Comparison of ENCODE assay signal across 15 cellular contexts in genomic region chr5:60943624-60944023, GRCh38. TPM values are rescaled to one million over a fixed set of nuclear protein-coding genes. Genes with fewer than 3 reads are reported as not detected.
DNase-seq lines count a peak whose midpoint lies in the region; ATAC-seq and TF ChIP-seq lines count a peak whose summit lies in the region.
"Had no signal": no experiment of that assay in that cellular context is flagged by ENCODE, and none has a peak within 500 bp of the region (broad histone marks: within the 10 kb centered on the region; RNA-seq: fewer than 3 reads in every experiment).

No MANE protein-coding gene starts in this region.

- H3K4me3 Mint-ChIP-seq in Calu3 (ENCODE audit: low read depth, unreplicated experiment): no peak overlapping the region
- H3K4me3 Mint-ChIP-seq in natural killer cell treated with Interleukin-12 subunit alpha and Interleukin-12 subunit beta and Interleukin-15 and Interleukin-18, amount 100 ng/mL, for 72 hours: no peak overlapping the region
- H3K4me3 Mint-ChIP-seq: activated T-helper 1 cell treated with anti-CD3 and anti-CD28 coated beads, Interleukin-12 subunit alpha, Interleukin-12 subunit beta, Interleukin-2, Interleukin-4 antibody, amounts not matched to agents 30 ng/mL and 10 ng/mL and 1 ng/mL, durations not matched to agents 14 hours and 24 hours and 36 hours had no signal

- intact Hi-C loops in Calu3 (cut with micrococcal nuclease; ENCODE audit: unreplicated experiment): no loop called here

- H3K9me3 Mint-ChIP-seq in Calu3 (ENCODE audit: low read depth, unreplicated experiment): no peaks in the 10 kb centered on the region
- H3K9me3 Mint-ChIP-seq in natural killer cell treated with Interleukin-12 subunit alpha and Interleukin-12 subunit beta and Interleukin-15 and Interleukin-18, amount 100 ng/mL, for 72 hours: no peaks in the 10 kb centered on the region
- H3K9me3 Mint-ChIP-seq: activated T-helper 1 cell treated with anti-CD3 and anti-CD28 coated beads, Interleukin-12 subunit alpha, Interleukin-12 subunit beta, Interleukin-2, Interleukin-4 antibody, amounts not matched to agents 30 ng/mL and 10 ng/mL and 1 ng/mL, durations not matched to agents 14 hours and 24 hours and 36 hours had no signal

- peaks cover 3% of the 10 kb centered on the region for H3K36me3 Mint-ChIP-seq in Calu3 (ENCODE audit: insufficient read depth, unreplicated experiment)
- H3K36me3 Mint-ChIP-seq in natural killer cell treated with Interleukin-12 subunit alpha and Interleukin-12 subunit beta and Interleukin-15 and Interleukin-18, amount 100 ng/mL, for 72 hours: no peaks in the 10 kb centered on the region

- no TSS peak for BruUV-seq in Calu3 (replicated peaks; lab: Mats Ljungman, UMichigan)

- no peak for DNase-seq in Calu3
- DNase-seq in SK-N-MC (ENCODE audit: low read depth, low spot score): no peak
- peak; percentile 13 for DNase-seq in iris pigment epithelial cell (ENCODE audit: low read depth)
- DNase-seq in natural killer cell treated with Interleukin-12 subunit alpha and Interleukin-12 subunit beta and Interleukin-15 and Interleukin-18, amount 100 ng/mL, for 72 hours (ENCODE audit: low spot score): no peak
- DNase-seq: activated CD4-positive, CD25-positive, alpha-beta regulatory T cell; brain microvascular endothelial cell; left cardiac atrium; NCI-H1930; occipital lobe; stimulated activated CD4-positive, alpha-beta T cell treated with anti-CD3 and anti-CD28 coated beads, Interleukin-1b, Interleukin-23, amount 100 ng/mL, for 48 hours had no signal

- CTCF ChIA-PET in Calu3 (lab: Charles Lee): no interaction called here

- H3K27ac ChIP-seq in HUES64 (ENCODE audit: low read depth, low read length) (no peak overlapping the region), SK-N-MC (no peak overlapping the region)
- H3K27ac ChIP-seq: brain microvascular endothelial cell had no signal

- peaks cover 13% of the 10 kb centered on the region for H3K36me3 ChIP-seq in HUES64 (ENCODE audit: insufficient read depth, low read length)
- peaks cover 27% of the 10 kb centered on the region for H3K36me3 ChIP-seq in SK-N-MC (ENCODE audit: insufficient read depth, low read length)
- H3K36me3 ChIP-seq: brain microvascular endothelial cell had no signal

- peaks cover 7% of the 10 kb centered on the region for H3K4me1 Mint-ChIP-seq in Calu3 (ENCODE audit: low read depth, unreplicated experiment)
- H3K4me1 Mint-ChIP-seq in natural killer cell treated with Interleukin-12 subunit alpha and Interleukin-12 subunit beta and Interleukin-15 and Interleukin-18, amount 100 ng/mL, for 72 hours (ENCODE audit: low read depth in 2 of 2): peaks cover 12 to 16% of the 10 kb centered on the region in 2 donors

- H3K4me3 ChIP-seq in HUES64 (ENCODE audit: low read length) (peak overlapping the region; percentile 94), SK-N-MC (peak overlapping the region; percentile 91)

- WGBS in HUES64: 95% methylated on average over 3 of the region's 3 CpGs

- no peak for TF ChIP-seq CTCF in Calu3 (IDR thresholded peaks at IDR 0.05; ENCODE audit: unreplicated experiment)

- peaks cover 9% of the 10 kb centered on the region for H3K27me3 ChIP-seq in HUES64 (ENCODE audit: insufficient read depth, low read length)
- H3K27me3 ChIP-seq: brain microvascular endothelial cell had no signal

- H3K27ac Mint-ChIP-seq in Calu3 (ENCODE audit: unreplicated experiment): peak overlapping the region; percentile 35
- H3K27ac Mint-ChIP-seq in natural killer cell treated with Interleukin-12 subunit alpha and Interleukin-12 subunit beta and Interleukin-15 and Interleukin-18, amount 100 ng/mL, for 72 hours: no peak overlapping the region
- H3K27ac Mint-ChIP-seq: activated T-helper 1 cell treated with anti-CD3 and anti-CD28 coated beads, Interleukin-12 subunit alpha, Interleukin-12 subunit beta, Interleukin-2, Interleukin-4 antibody, amounts not matched to agents 30 ng/mL and 10 ng/mL and 1 ng/mL, durations not matched to agents 14 hours and 24 hours and 36 hours had no signal

- peaks cover 5% of the 10 kb centered on the region; the same call in 1 of the 2 replicates for H3K4me1 ChIP-seq in HUES64 (ENCODE audit: insufficient read depth, low read length)

- no peaks in the 10 kb centered on the region for H3K27me3 Mint-ChIP-seq in Calu3 (ENCODE audit: unreplicated experiment)
- H3K27me3 Mint-ChIP-seq in natural killer cell treated with Interleukin-12 subunit alpha and Interleukin-12 subunit beta and Interleukin-15 and Interleukin-18, amount 100 ng/mL, for 72 hours: no peaks in the 10 kb centered on the region

- no peaks in the 10 kb centered on the region; the same call in 1 of the 2 replicates for H3K9me3 ChIP-seq in HUES64 (ENCODE audit: insufficient read depth, low read depth, low read length)
- peaks cover 5% of the 10 kb centered on the region; the same call in 1 of the 2 replicates for H3K9me3 ChIP-seq in SK-N-MC (ENCODE audit: low read depth, low read length)

- no peak for ATAC-seq in HG02798 (IDR thresholded peaks at IDR 0.05; ENCODE audit: poor library complexity, unreplicated experiment)
- no peak for ATAC-seq in HG02870 (IDR thresholded peaks at IDR 0.05; ENCODE audit: unreplicated experiment)
- no peak for ATAC-seq in GM21528 (IDR thresholded peaks at IDR 0.05; ENCODE audit: low FRiP score, unreplicated experiment)
- ATAC-seq in natural killer cell treated with Interleukin-12 subunit alpha and Interleukin-12 subunit beta and Interleukin-15 and Interleukin-18, amount 100 ng/mL, for 72 hours: no peak
- ATAC-seq: left cardiac atrium had no signal

- H3K9ac ChIP-seq in HUES64 (ENCODE audit: low read depth, low read length) (no peak overlapping the region), SK-N-MC (ENCODE audit: insufficient read length) (no peak overlapping the region)

RNA-seq across cellular contexts. Expression of gene ERCC8, which starts 1.2 kb away (rescaled TPM):
- 17.2 and 19.7 TPM in 2 replicates for total RNA-seq in Calu3 (2022)
- polyA plus RNA-seq in HUES64 (2013, experiment 1 of 2): 17.0 TPM
- polyA plus RNA-seq in HUES64 (2013, experiment 2 of 2): 20.5 TPM
- total RNA-seq in natural killer cell treated with Interleukin-12 subunit alpha and Interleukin-12 subunit beta and Interleukin-15 and Interleukin-18, amount 100 ng/mL, for 72 hours: 1 to 10 TPM; 8.9 to 9.1 TPM

RNA-seq across cellular contexts. Expression of gene NDUFAF2, which starts 1.4 kb away (rescaled TPM):
- 43.4 and 44.5 TPM in 2 replicates for total RNA-seq in Calu3 (2022)
- 52.8 TPM for polyA plus RNA-seq in HUES64 (2013, experiment 1 of 2)
- polyA plus RNA-seq in HUES64 (2013, experiment 2 of 2): 55.3 TPM
- 10 to 100 TPM; 18.6 to 29.3 TPM for total RNA-seq in natural killer cell treated with Interleukin-12 subunit alpha and Interleukin-12 subunit beta and Interleukin-15 and Interleukin-18, amount 100 ng/mL, for 72 hours
